11 cellular contexts compared by ENCODE assay signal in genomic region chr16:16112450-16113053, GRCh38.
"Had no signal": no experiment of that assay in that cellular context is flagged by ENCODE, and none has a peak within 500 bp of the region (broad histone marks: within the 10 kb centered on the region; RNA-seq: fewer than 3 reads in every experiment).

No MANE protein-coding gene starts in this region.

- H2AFZ ChIP-seq: GM23338 had no signal

- H3K4me2 ChIP-seq: GM23338, KMS-11 had no signal

- H3K4me3 ChIP-seq: GM23338 had no signal

- FAIRE-seq: H1, H54, HTR-8/SVneo had no signal

- H3K9ac ChIP-seq: KMS-11 had no signal

- ATAC-seq: GM23338 had no signal

- H3K27ac ChIP-seq: KMS-11 had no signal

- DNase-seq: H9, HCEC 1CT, HFFc6, IMR-90, Karpas-422, KBM-7 had no signal
